In genomic region chr14:100305446-100306255, GRCh38 we compare ENCODE assay signal across 8 cellular contexts. TPM values are rescaled to one million over a fixed set of nuclear protein-coding genes. Genes with fewer than 3 reads are reported as not detected.
A peak's percentile ranks its signal among the peaks of the same experiment; 100 is the strongest.
DNase-seq lines count a peak whose midpoint lies in the region; ATAC-seq and TF ChIP-seq lines count a peak whose summit lies in the region.

No MANE protein-coding gene starts in this region.

- WGBS in adrenal gland, 4 donors, result 0 to 4% (median 1%) methylated on average over 5 to 79 of the region's 80 CpGs

- H3K4me3 ChIP-seq in adrenal gland, result peak overlapping the region; percentile 5 to 91 (median 73)
- peak overlapping the region; percentile 93 for H3K4me3 ChIP-seq in iPS-18c (ENCODE audit: insufficient read depth, low read depth, low read length)

- no peaks in the 10 kb centered on the region for H3K27me3 ChIP-seq in adrenal gland

- intact Hi-C loops in adrenal gland (cut with DNase I), result loop anchor here in 1 of 2 donors (10.0 kb wide), 1 partner anchor 69 kb away; the partner anchor contains the start of gene WDR25

- DNase-seq in activated CD4-positive, CD25-positive, alpha-beta regulatory T cell treated with anti-CD3 and anti-CD28 coated beads, Interleukin-2, amount 50 U/mL, for 16 hours (ENCODE audit: low read depth, low spot score), result peak; percentile 12
- DNase-seq in activated CD4-positive, CD25-positive, alpha-beta regulatory T cell treated with anti-CD3 and anti-CD28 coated beads, Interleukin-2, amount 50 U/mL, for 72 hours, result no peak
- DNase-seq in RPMI7951 (ENCODE audit: low read depth), result peak; percentile 10
- DNase-seq in adrenal gland, result peak in 6 of 7 donors; percentile 56 to 71 (median 61)
- DNase-seq in stimulated activated CD4-positive, alpha-beta T cell treated with anti-CD3 and anti-CD28 coated beads, Interleukin-2, amount 100 ng/mL, for 24 hours, result peak; percentile 32 to 46
- DNase-seq in NCI-H2107 treated with DMSO at 0.1 percent for 48 hours (lab: John Stamatoyannopoulos, UW; ENCODE audit: unreplicated experiment), result no peak

- no peaks in the 10 kb centered on the region for H3K9me3 ChIP-seq in adrenal gland (replicated peaks in 1 of 3)
- H3K9me3 ChIP-seq in iPS-18c (ENCODE audit: control insufficient read depth, insufficient read depth, low read length), result peaks cover 2% of the 10 kb centered on the region

- no peak for TF ChIP-seq CTCF in adrenal gland (IDR thresholded peaks at IDR 0.05)

- no peak for TF ChIP-seq POLR2A in adrenal gland (IDR thresholded peaks at IDR 0.05)

- no peaks in the 10 kb centered on the region for H3K36me3 ChIP-seq in adrenal gland (replicated peaks in 1 of 2)

- peaks cover 26 to 37% of the 10 kb centered on the region in 2 donors for H3K4me1 ChIP-seq in adrenal gland (replicated peaks in 1 of 2)

- no peak for ATAC-seq in GM18858 (IDR thresholded peaks at IDR 0.05; ENCODE audit: unreplicated experiment)

- H3K27ac ChIP-seq in adrenal gland, result peak overlapping the region; percentile 65 to 92 (median 90)

RNA-seq across cellular contexts. Expression of gene SLC25A29, which starts 0.6 kb away (rescaled TPM):
- 7.7 and 10.9 TPM in 2 replicates for total RNA-seq in RPMI7951 (2014; rRNA removed; shearing (Covaris generic))
- 100 to 1,000 TPM in 2 of 8 donors, 10 to 100 TPM in 6; 34.4 to 118 (median 88.4) TPM for total RNA-seq in adrenal gland
- 100 to 1,000 TPM in 2 of 3 donors, 1 to 10 TPM in 1; 9.0 to 277 (median 150) TPM for polyA plus RNA-seq in adrenal gland

RNA-seq across cellular contexts. Expression of gene SLC25A47, which starts 17.5 kb away (rescaled TPM):
- total RNA-seq in RPMI7951 (2014; rRNA removed; shearing (Covaris generic)), result not detected in 2 replicates
- under 1 TPM in 1 of 8 donors, not detected in 7; 0.14 TPM for total RNA-seq in adrenal gland
- under 1 TPM in 1 of 3 donors, not detected in 2; 0.07 TPM for polyA plus RNA-seq in adrenal gland

Comparison
In these comparisons a context has a peak if more than half of its experiments do, and no peak if none do; other contexts are left out.
1. DNase-seq: peak in activated CD4-positive, CD25-positive, alpha-beta regulatory T cell treated with anti-CD3 and anti-CD28 coated beads, Interleukin-2, amount 50 U/mL, for 16 hours (single experiment), RPMI7951 (single experiment), adrenal gland (6 of 7) and stimulated activated CD4-positive, alpha-beta T cell treated with anti-CD3 and anti-CD28 coated beads, Interleukin-2, amount 100 ng/mL, for 24 hours (2 of 2); none in activated CD4-positive, CD25-positive, alpha-beta regulatory T cell treated with anti-CD3 and anti-CD28 coated beads, Interleukin-2, amount 50 U/mL, for 72 hours (single experiment) and NCI-H2107 treated with DMSO at 0.1 percent for 48 hours (single experiment).